34 cellular contexts compared by ENCODE assay signal in genomic region chr1:44611866-44612265, GRCh38.
"Had no signal": no experiment of that assay in that cellular context is flagged by ENCODE, and none has a peak within 500 bp of the region (broad histone marks: within the 10 kb centered on the region; RNA-seq: fewer than 3 reads in every experiment).

No MANE protein-coding gene starts in this region.

- H3K4me3 ChIP-seq: ascending aorta, breast epithelium had no signal

- H3K4me1 Mint-ChIP-seq: activated B cell treated with CpG ODN at 0.5 μM for 24 hours; activated CD4-positive, alpha-beta T cell treated with anti-CD3 and anti-CD28 coated beads, Interleukin-2, amount 10 ng/mL, durations not matched to agents 24 days and 14 days; activated CD8-positive, alpha-beta memory T cell treated with anti-CD3 and anti-CD28 coated beads, Interleukin-2, amount 10 ng/mL, durations not matched to agents 7 days and 5 days; activated naive CD4-positive, alpha-beta T cell treated with anti-CD3 and anti-CD28 coated beads, Interleukin-2, amount 10 ng/mL, durations not matched to agents 7 days and 5 days; activated naive CD4-positive, alpha-beta T cell treated with anti-CD3 and anti-CD28 coated beads, Interleukin-2, amount 50 U/mL, for 24 hours; activated naive CD8-positive, alpha-beta T cell treated with anti-CD3 and anti-CD28 coated beads, Interleukin-2, amount 10 ng/mL, durations not matched to agents 7 days and 5 days; activated naive CD8-positive, alpha-beta T cell treated with anti-CD3 and anti-CD28 coated beads, Interleukin-2, amount 50 U/mL, for 24 hours had no signal

- H3K27ac ChIP-seq: ascending aorta, brain microvascular endothelial cell, breast epithelium, VCaP had no signal

- H3K9me3 ChIP-seq: ascending aorta, breast epithelium had no signal

- H3K36me3 ChIP-seq: ascending aorta, brain microvascular endothelial cell, breast epithelium had no signal

- DNase-seq: activated B cell treated with CpG ODN at 0.5 μM for 24 hours; activated CD4-positive, alpha-beta memory T cell treated with anti-CD3 and anti-CD28 coated beads for 36 hours; activated CD4-positive, alpha-beta T cell treated with anti-CD3 and anti-CD28 coated beads for 4 hours; activated CD4-positive, alpha-beta T cell treated with anti-CD3 and anti-CD28 coated beads, Interleukin-2, amount 10 ng/mL, durations not matched to agents 24 days and 14 days; activated CD4-positive, alpha-beta T cell treated with anti-CD3 and anti-CD28 coated beads, Interleukin-2, amount 50 U/mL, for 1 hour; activated CD4-positive, alpha-beta T cell treated with anti-CD3 and anti-CD28 coated beads, Interleukin-2, amount 50 U/mL, for 4 hours; activated CD4-positive, CD25-positive, alpha-beta regulatory T cell treated with anti-CD3 and anti-CD28 coated beads, Interleukin-2, amount 50 U/mL, for 72 hours; activated CD8-positive, alpha-beta memory T cell treated with anti-CD3 and anti-CD28 coated beads for 24 hours; activated CD8-positive, alpha-beta memory T cell treated with anti-CD3 and anti-CD28 coated beads, Interleukin-2, amount 10 ng/mL, durations not matched to agents 7 days and 5 days; activated CD8-positive, alpha-beta memory T cell treated with anti-CD3 and anti-CD28 coated beads, Interleukin-2, amount 50 U/mL, for 48 hours; activated CD8-positive, alpha-beta T cell treated with anti-CD3 and anti-CD28 coated beads, Interleukin-2, amount 10 ng/mL, durations not matched to agents 7 days and 5 days; activated effector memory CD4-positive, alpha-beta T cell treated with Interleukin-2 at 50 U/mL for 16 hours; activated gamma-delta T cell; activated naive CD4-positive, alpha-beta T cell treated with anti-CD3 and anti-CD28 coated beads, Interleukin-2, amount 10 ng/mL, durations not matched to agents 7 days and 5 days; activated naive CD4-positive, alpha-beta T cell treated with Interleukin-2 at 50 U/mL for 16 hours; activated naive CD8-positive, alpha-beta T cell treated with anti-CD3 and anti-CD28 coated beads, Interleukin-2, amount 10 ng/mL, durations not matched to agents 7 days and 5 days; activated naive CD8-positive, alpha-beta T cell treated with anti-CD3 and anti-CD28 coated beads, Interleukin-2, amount 50 U/mL, for 24 hours; activated T-cell treated with anti-CD3 and anti-CD28 coated beads, Interleukin-2, amount 50 U/mL, for 24 hours; activated T-cell treated with anti-CD3 and anti-CD28 coated beads, Interleukin-2, amount 50 U/mL, for 48 hours; amygdala; anterior cingulate cortex; brain microvascular endothelial cell; central memory CD4-positive, alpha-beta T cell; T-helper 1 cell; T-helper 2 cell; T-helper 9 cell had no signal

- H3K27me3 ChIP-seq: ascending aorta had no signal

- H3K9me3 Mint-ChIP-seq: activated B cell treated with CpG ODN at 0.5 μM for 24 hours; activated CD4-positive, alpha-beta memory T cell treated with anti-CD3 and anti-CD28 coated beads for 36 hours; activated CD4-positive, alpha-beta T cell treated with anti-CD3 and anti-CD28 coated beads, Interleukin-2, amount 10 ng/mL, durations not matched to agents 24 days and 14 days; activated naive CD4-positive, alpha-beta T cell treated with anti-CD3 and anti-CD28 coated beads, Interleukin-2, amount 10 ng/mL, durations not matched to agents 7 days and 5 days; activated naive CD4-positive, alpha-beta T cell treated with anti-CD3 and anti-CD28 coated beads, Interleukin-2, amount 50 U/mL, for 24 hours; activated naive CD8-positive, alpha-beta T cell treated with anti-CD3 and anti-CD28 coated beads, Interleukin-2, amount 10 ng/mL, durations not matched to agents 7 days and 5 days; activated naive CD8-positive, alpha-beta T cell treated with anti-CD3 and anti-CD28 coated beads, Interleukin-2, amount 50 U/mL, for 24 hours; activated T-cell treated with anti-CD3 and anti-CD28 coated beads, Interleukin-2, amount 50 U/mL, for 24 hours; activated T-helper 2 cell treated with anti-CD3 and anti-CD28 coated beads, Interferon-gamma antibody, Interleukin-2, Interleukin-4, amounts not matched to agents 10 μg/mL and 5 μg/mL and 100 μg/mL, durations not matched to agents 14 hours and 24 hours and 36 hours; T-helper 1 cell treated with Interleukin-12 subunit alpha and Interleukin-12 subunit beta and Interleukin-4 antibody, amounts not matched to agents 30 μg/mL and 1 μg/mL, for 36 hours; T-helper 2 cell treated with Interferon-gamma antibody and Interleukin-4, amounts not matched to agents 5 μg/mL and 100 μg/mL, for 36 hours had no signal

- H3K27me3 Mint-ChIP-seq: activated CD4-positive, alpha-beta memory T cell treated with anti-CD3 and anti-CD28 coated beads for 36 hours; activated naive CD4-positive, alpha-beta T cell treated with anti-CD3 and anti-CD28 coated beads, Interleukin-2, amount 50 U/mL, for 24 hours; activated naive CD8-positive, alpha-beta T cell treated with anti-CD3 and anti-CD28 coated beads, Interleukin-2, amount 10 ng/mL, durations not matched to agents 7 days and 5 days; activated T-cell treated with anti-CD3 and anti-CD28 coated beads, Interleukin-2, amount 50 U/mL, for 24 hours had no signal

- H3K27ac Mint-ChIP-seq: activated B cell treated with CpG ODN at 0.5 μM for 24 hours; activated CD4-positive, alpha-beta memory T cell treated with anti-CD3 and anti-CD28 coated beads for 36 hours; activated CD4-positive, alpha-beta T cell treated with anti-CD3 and anti-CD28 coated beads, Interleukin-2, amount 10 ng/mL, durations not matched to agents 24 days and 14 days; activated CD8-positive, alpha-beta memory T cell treated with anti-CD3 and anti-CD28 coated beads, Interleukin-2, amount 10 ng/mL, durations not matched to agents 7 days and 5 days; activated CD8-positive, alpha-beta T cell treated with anti-CD3 and anti-CD28 coated beads, Interleukin-2, amount 10 ng/mL, durations not matched to agents 7 days and 5 days; activated naive CD4-positive, alpha-beta T cell treated with anti-CD3 and anti-CD28 coated beads, Interleukin-2, amount 10 ng/mL, durations not matched to agents 7 days and 5 days; activated naive CD4-positive, alpha-beta T cell treated with anti-CD3 and anti-CD28 coated beads, Interleukin-2, amount 50 U/mL, for 24 hours; activated naive CD8-positive, alpha-beta T cell; activated naive CD8-positive, alpha-beta T cell treated with anti-CD3 and anti-CD28 coated beads, Interleukin-2, amount 10 ng/mL, durations not matched to agents 7 days and 5 days; activated naive CD8-positive, alpha-beta T cell treated with anti-CD3 and anti-CD28 coated beads, Interleukin-2, amount 50 U/mL, for 24 hours; activated T-cell treated with anti-CD3 and anti-CD28 coated beads, Interleukin-2, amount 50 U/mL, for 24 hours; activated T-helper 2 cell treated with anti-CD3 and anti-CD28 coated beads, Interferon-gamma antibody, Interleukin-2, Interleukin-4, amounts not matched to agents 10 μg/mL and 5 μg/mL and 100 μg/mL, durations not matched to agents 14 hours and 24 hours and 36 hours; T-helper 1 cell treated with Interleukin-12 subunit alpha and Interleukin-12 subunit beta and Interleukin-4 antibody, amounts not matched to agents 30 μg/mL and 1 μg/mL, for 36 hours; T-helper 2 cell treated with Interferon-gamma antibody and Interleukin-4, amounts not matched to agents 5 μg/mL and 100 μg/mL, for 36 hours had no signal

- H3K36me3 Mint-ChIP-seq: activated CD4-positive, alpha-beta memory T cell treated with anti-CD3 and anti-CD28 coated beads for 36 hours; activated CD8-positive, alpha-beta memory T cell treated with anti-CD3 and anti-CD28 coated beads, Interleukin-2, amount 10 ng/mL, durations not matched to agents 7 days and 5 days; activated naive CD4-positive, alpha-beta T cell treated with anti-CD3 and anti-CD28 coated beads, Interleukin-2, amount 10 ng/mL, durations not matched to agents 7 days and 5 days; activated naive CD4-positive, alpha-beta T cell treated with anti-CD3 and anti-CD28 coated beads, Interleukin-2, amount 50 U/mL, for 24 hours; activated naive CD8-positive, alpha-beta T cell; activated naive CD8-positive, alpha-beta T cell treated with anti-CD3 and anti-CD28 coated beads, Interleukin-2, amount 10 ng/mL, durations not matched to agents 7 days and 5 days had no signal

- H3K4me3 Mint-ChIP-seq: activated B cell treated with CpG ODN at 0.5 μM for 24 hours; activated CD4-positive, alpha-beta memory T cell treated with anti-CD3 and anti-CD28 coated beads for 36 hours; activated CD4-positive, alpha-beta T cell treated with anti-CD3 and anti-CD28 coated beads, Interleukin-2, amount 10 ng/mL, durations not matched to agents 24 days and 14 days; activated CD8-positive, alpha-beta memory T cell treated with anti-CD3 and anti-CD28 coated beads, Interleukin-2, amount 10 ng/mL, durations not matched to agents 7 days and 5 days; activated CD8-positive, alpha-beta T cell treated with anti-CD3 and anti-CD28 coated beads, Interleukin-2, amount 10 ng/mL, durations not matched to agents 7 days and 5 days; activated naive CD4-positive, alpha-beta T cell treated with anti-CD3 and anti-CD28 coated beads, Interleukin-2, amount 10 ng/mL, durations not matched to agents 7 days and 5 days; activated naive CD4-positive, alpha-beta T cell treated with anti-CD3 and anti-CD28 coated beads, Interleukin-2, amount 50 U/mL, for 24 hours; activated naive CD8-positive, alpha-beta T cell; activated naive CD8-positive, alpha-beta T cell treated with anti-CD3 and anti-CD28 coated beads, Interleukin-2, amount 10 ng/mL, durations not matched to agents 7 days and 5 days; activated naive CD8-positive, alpha-beta T cell treated with anti-CD3 and anti-CD28 coated beads, Interleukin-2, amount 50 U/mL, for 24 hours; activated T-cell treated with anti-CD3 and anti-CD28 coated beads, Interleukin-2, amount 50 U/mL, for 24 hours; T-helper 1 cell treated with Interleukin-12 subunit alpha and Interleukin-12 subunit beta and Interleukin-4 antibody, amounts not matched to agents 30 μg/mL and 1 μg/mL, for 36 hours; T-helper 2 cell treated with Interferon-gamma antibody and Interleukin-4, amounts not matched to agents 5 μg/mL and 100 μg/mL, for 36 hours had no signal

- ATAC-seq: activated CD8-positive, alpha-beta memory T cell treated with anti-CD3 and anti-CD28 coated beads, Interleukin-2, amount 10 ng/mL, durations not matched to agents 7 days and 5 days; activated CD8-positive, alpha-beta T cell treated with anti-CD3 and anti-CD28 coated beads, Interleukin-2, amount 10 ng/mL, durations not matched to agents 7 days and 5 days; activated naive CD8-positive, alpha-beta T cell treated with anti-CD3 and anti-CD28 coated beads, Interleukin-2, amount 50 U/mL, for 24 hours had no signal
